ENCODE assay signal across 3 cellular contexts in the genomic region with DNA sequence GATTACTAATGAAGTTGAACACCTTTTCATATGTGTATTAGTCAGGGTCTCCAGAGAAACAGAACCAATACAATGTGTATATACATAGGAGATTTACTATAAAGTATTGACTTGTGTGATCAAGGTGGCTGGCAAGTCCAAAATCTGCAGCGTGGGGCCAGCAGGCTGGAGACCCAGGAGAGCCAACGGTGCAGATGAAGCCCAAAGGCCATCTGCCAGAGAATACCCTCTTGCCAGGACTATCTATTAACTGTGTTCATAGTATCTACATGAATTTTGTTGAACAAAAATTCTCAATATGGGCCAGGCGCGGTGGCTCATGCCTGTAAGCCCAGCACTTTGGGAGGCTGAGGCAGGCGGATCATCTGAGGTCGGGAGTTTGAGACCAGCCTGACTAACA. TPM values are rescaled to one million over a fixed set of nuclear protein-coding genes. Genes with fewer than 3 reads are reported as not detected.
"Had no signal": no experiment of that assay in that cellular context is flagged by ENCODE, and none has a peak within 500 bp of the region (broad histone marks: within the 10 kb centered on the region; RNA-seq: fewer than 3 reads in every experiment).

No MANE protein-coding gene starts in this region.

RNA-seq across cellular contexts. Expression of a gene that starts 16.4 kb away (rescaled TPM):
- total RNA-seq: HT1080, IMR-90, K562 had no signal
